In genomic region chr15:35466476-35466875, GRCh38 we compare ENCODE assay signal across 31 cellular contexts.
"Had no signal": no experiment of that assay in that cellular context is flagged by ENCODE, and none has a peak within 500 bp of the region (broad histone marks: within the 10 kb centered on the region; RNA-seq: fewer than 3 reads in every experiment).

No MANE protein-coding gene starts in this region.

- H3K27ac ChIP-seq: brain microvascular endothelial cell, Peyer's patch, VCaP had no signal

- DNase-seq: activated B cell treated with CpG ODN at 0.5 μM for 24 hours; activated CD4-positive, alpha-beta memory T cell treated with anti-CD3 and anti-CD28 coated beads, Interleukin-2, amount 10 ng/mL, durations not matched to agents 7 days and 5 days; activated CD4-positive, alpha-beta T cell treated with anti-CD3 and anti-CD28 coated beads for 4 hours; activated CD4-positive, alpha-beta T cell treated with anti-CD3 and anti-CD28 coated beads, Interleukin-2, amount 50 U/mL, for 1 hour; activated CD4-positive, CD25-positive, alpha-beta regulatory T cell treated with anti-CD3 and anti-CD28 coated beads, Interleukin-2, amount 50 U/mL, for 72 hours; activated CD8-positive, alpha-beta memory T cell treated with anti-CD3 and anti-CD28 coated beads for 24 hours; activated CD8-positive, alpha-beta memory T cell treated with anti-CD3 and anti-CD28 coated beads, Interleukin-2, amount 10 ng/mL, durations not matched to agents 7 days and 5 days; activated effector memory CD4-positive, alpha-beta T cell treated with anti-CD3 and anti-CD28 coated beads, Interleukin-2, amount 50 U/mL, for 16 hours; activated naive CD4-positive, alpha-beta T cell; activated naive CD4-positive, alpha-beta T cell treated with anti-CD3 and anti-CD28 coated beads, Interleukin-2, amount 50 U/mL, for 16 hours; activated naive CD8-positive, alpha-beta T cell treated with anti-CD3 and anti-CD28 coated beads for 36 hours; activated T-cell treated with anti-CD3 and anti-CD28 coated beads, Interleukin-2, amount 50 U/mL, for 1 hour; activated T-cell treated with anti-CD3 and anti-CD28 coated beads, Interleukin-2, amount 50 U/mL, for 72 hours; amniotic stem cell; aorta; brain microvascular endothelial cell; NCI-H1105 treated with DMSO at 0.1 percent for 48 hours; NCI-H1436; NCI-H1694; NCI-H1930; NCI-H345; NCI-H524 treated with DMSO at 0.1 percent for 48 hours; Peyer's patch; Right ventricle myocardium superior; RPMI8226; SW 1271; T-helper 1 cell; T-helper 2 cell; T-helper 9 cell had no signal

- H3K36me3 ChIP-seq: brain microvascular endothelial cell, Peyer's patch had no signal

- H3K4me1 ChIP-seq: Peyer's patch had no signal

- H3K9me3 ChIP-seq: Peyer's patch had no signal

- ATAC-seq: activated CD8-positive, alpha-beta memory T cell treated with anti-CD3 and anti-CD28 coated beads, Interleukin-2, amount 10 ng/mL, durations not matched to agents 7 days and 5 days; activated T-cell treated with anti-CD3 and anti-CD28 coated beads, Interleukin-2, amount 50 U/mL, for 72 hours; activated T-helper 17 cell treated with anti-CD3 and anti-CD28 coated beads, Interleukin-2, amount 50 U/mL, for 72 hours had no signal

- H3K4me3 ChIP-seq: Peyer's patch had no signal

- H3K27me3 ChIP-seq: brain microvascular endothelial cell, Peyer's patch had no signal
